In the genomic region with DNA sequence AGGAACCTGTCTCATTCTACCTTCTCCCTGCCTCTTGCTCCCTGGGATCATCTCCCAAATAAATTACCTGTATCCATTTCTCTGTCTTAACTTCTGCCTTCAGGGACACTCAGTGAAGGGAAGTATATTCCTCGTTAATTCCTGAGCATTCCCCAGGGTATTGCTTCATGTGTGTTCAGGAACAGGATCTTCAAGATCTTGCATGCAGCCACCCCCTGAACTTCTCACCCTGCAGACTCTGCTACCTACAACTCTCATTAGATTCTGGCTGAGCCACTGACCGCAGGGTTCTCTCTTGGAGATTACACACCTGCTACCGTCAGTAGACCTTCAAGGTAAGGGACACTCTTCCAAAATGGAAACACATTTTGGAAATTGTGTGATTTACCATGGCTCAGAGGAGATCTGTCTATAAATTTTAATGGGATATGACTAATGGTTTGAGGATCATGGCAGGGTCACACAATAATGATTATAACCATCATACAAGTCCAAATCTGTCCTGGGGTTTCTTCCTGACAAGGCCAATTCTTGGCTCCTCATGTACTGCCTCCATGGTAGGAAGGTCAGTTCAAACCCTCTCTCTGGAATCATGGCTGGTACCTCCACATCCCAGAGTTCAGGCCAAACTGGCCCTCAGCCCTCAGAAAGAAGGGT, we compare ENCODE assay signal across 22 cellular contexts. TPM values are rescaled to one million over a fixed set of nuclear protein-coding genes. Genes with fewer than 3 reads are reported as not detected.
DNase-seq lines count a peak whose midpoint lies in the region; TF ChIP-seq lines count a peak whose summit lies in the region.
"Had no signal": no experiment of that assay in that cellular context is flagged by ENCODE, and none has a peak within 500 bp of the region (broad histone marks: within the 10 kb centered on the region; RNA-seq: fewer than 3 reads in every experiment).

No MANE protein-coding gene starts in this region.

- H4K20me1 ChIP-seq in mammary epithelial cell (ENCODE audit: insufficient read depth, low read length), result no peaks in the 10 kb centered on the region

- peak overlapping the region; percentile 26 for H3K27ac ChIP-seq in C4-2B
- no peak overlapping the region for H3K27ac ChIP-seq in mammary epithelial cell (ENCODE audit: insufficient read depth, low read depth, low read length)
- H3K27ac ChIP-seq: cardiac muscle cell, left ventricle myocardium inferior, neutrophil had no signal

- peak overlapping the region; percentile 58 for H2AFZ ChIP-seq in mammary epithelial cell (ENCODE audit: low read depth, low read length)

- H3K4me2 ChIP-seq in mammary epithelial cell (ENCODE audit: insufficient read depth, low read depth, low read length), result peak overlapping the region; percentile 43
- H3K4me2 ChIP-seq: SK-N-SH had no signal

- BruUV-seq in mammary epithelial cell (replicated peaks; lab: Mats Ljungman, UMichigan), result no TSS peak

- intact Hi-C loops in mammary epithelial cell (cut with micrococcal nuclease), result no loop called here

- no peak overlapping the region for H3K9ac ChIP-seq in mammary epithelial cell (ENCODE audit: insufficient read depth, low read length)
- H3K9ac ChIP-seq: SK-N-SH had no signal

- CTCF ChIA-PET in mammary epithelial cell (lab: Charles Lee; ENCODE audit: low non-redundant PET), result no interaction called here

- no peaks in the 10 kb centered on the region for H3K9me3 ChIP-seq in mammary epithelial cell (replicated peaks; ENCODE audit: insufficient read depth, low read length)
- H3K9me3 ChIP-seq: neutrophil had no signal

- in situ Hi-C loops in mammary epithelial cell (cut with MboI; ENCODE audit: low sequenced_read_pairs in 2 of 2), result no loop called here

- no peaks in the 10 kb centered on the region for H3K27me3 ChIP-seq in mammary epithelial cell (ENCODE audit: insufficient read depth, low read length)
- H3K27me3 ChIP-seq: cardiac muscle cell, neutrophil had no signal

- dilution Hi-C loops in mammary epithelial cell (cut with HindIII; ENCODE audit: low sequenced_read_pairs), result no loop called here

- H3K36me3 ChIP-seq in mammary epithelial cell (ENCODE audit: insufficient read depth, low read length), result no peaks in the 10 kb centered on the region
- H3K36me3 ChIP-seq: cardiac muscle cell, left ventricle myocardium inferior, neutrophil had no signal

- DNase-seq in LHCN-M2 (ENCODE audit: low read depth) (peak; percentile 64), mammary epithelial cell (peak; percentile 85), iris pigment epithelial cell (ENCODE audit: low read depth) (peak; percentile 20), D341Med (ENCODE audit: low spot score) (no peak), NCI-H146 treated with DMSO at 0.1 percent for 48 hours (lab: John Stamatoyannopoulos, UW; ENCODE audit: unreplicated experiment) (no peak), NCI-H2227 treated with DMSO at 0.1 percent for 48 hours (lab: John Stamatoyannopoulos, UW) (no peak)
- DNase-seq in activated CD4-positive, alpha-beta T cell treated with anti-CD3 and anti-CD28 coated beads for 4 hours, result no peak
- DNase-seq: activated CD4-positive, alpha-beta T cell treated with anti-CD3 and anti-CD28 coated beads for 1 hour; activated CD8-positive, alpha-beta memory T cell treated with anti-CD3 and anti-CD28 coated beads, Interleukin-2, amount 10 ng/mL, durations not matched to agents 7 days and 5 days; activated naive CD8-positive, alpha-beta T cell treated with anti-CD3 and anti-CD28 coated beads, Interleukin-2, amount 50 U/mL, for 24 hours; CD4-positive, alpha-beta memory T cell; dermis blood vessel endothelial cell; glutamatergic neuron; KG1; left ventricle myocardium inferior; NCI-H1105 treated with DMSO at 0.1 percent for 48 hours; NCI-H526 treated with DMSO at 0.1 percent for 48 hours; retina; SK-N-SH had no signal

- H3K79me2 ChIP-seq in mammary epithelial cell (ENCODE audit: insufficient read depth, low read length), result no peaks in the 10 kb centered on the region

- no peak overlapping the region for H3K4me3 ChIP-seq in mammary epithelial cell (replicated peaks in 1 of 3; ENCODE audit: insufficient read depth in 1 of 3, low read depth in 2 of 3, low read length in 3 of 3)
- H3K4me3 ChIP-seq: cardiac muscle cell, left ventricle myocardium inferior had no signal

- TF ChIP-seq CTCF in C4-2B (conservative IDR thresholded peaks at IDR 0.05) (no peak), mammary epithelial cell (conservative IDR thresholded peaks at IDR 0.05 in 1 of 2, IDR thresholded peaks at IDR 0.05 in 1 of 2; ENCODE audit: extremely low read depth in 1 of 2, insufficient read depth in 1 of 2, low read depth in 1 of 2, low read length in 2 of 2) (no peak)

- 54% methylated on average over 3 of the region's 3 CpGs for WGBS in mammary epithelial cell (ENCODE audit: low coverage, missing lambda C conversion rate)

- peaks cover 18% of the 10 kb centered on the region for H3K4me1 ChIP-seq in mammary epithelial cell (ENCODE audit: insufficient read depth, low read length)
- H3K4me1 ChIP-seq: left ventricle myocardium inferior had no signal

RNA-seq across cellular contexts. Expression of a gene that starts 38.9 kb away (rescaled TPM):
- 161 and 172 TPM in 2 replicates for total RNA-seq in LHCN-M2 (2014; rRNA removed)
- polyA plus RNA-seq in LHCN-M2 (2012), result 66.9 TPM
- 10 to 100 TPM; 44.8 to 51.2 TPM for total RNA-seq in mammary epithelial cell
- 21.6 TPM for polyA plus RNA-seq in mammary epithelial cell
- polyA minus RNA-seq in mammary epithelial cell, result 21.4 TPM

Comparison
In these comparisons a context has a peak if more than half of its experiments do, and no peak if none do; other contexts are left out.
1. DNase-seq: peak in LHCN-M2 (single experiment), mammary epithelial cell (single experiment) and iris pigment epithelial cell (single experiment); none in D341Med (single experiment), NCI-H146 treated with DMSO at 0.1 percent for 48 hours (single experiment), NCI-H2227 treated with DMSO at 0.1 percent for 48 hours (single experiment) and activated CD4-positive, alpha-beta T cell treated with anti-CD3 and anti-CD28 coated beads for 4 hours (0 of 2).